21 cellular contexts compared by ENCODE assay signal in the genomic region with DNA sequence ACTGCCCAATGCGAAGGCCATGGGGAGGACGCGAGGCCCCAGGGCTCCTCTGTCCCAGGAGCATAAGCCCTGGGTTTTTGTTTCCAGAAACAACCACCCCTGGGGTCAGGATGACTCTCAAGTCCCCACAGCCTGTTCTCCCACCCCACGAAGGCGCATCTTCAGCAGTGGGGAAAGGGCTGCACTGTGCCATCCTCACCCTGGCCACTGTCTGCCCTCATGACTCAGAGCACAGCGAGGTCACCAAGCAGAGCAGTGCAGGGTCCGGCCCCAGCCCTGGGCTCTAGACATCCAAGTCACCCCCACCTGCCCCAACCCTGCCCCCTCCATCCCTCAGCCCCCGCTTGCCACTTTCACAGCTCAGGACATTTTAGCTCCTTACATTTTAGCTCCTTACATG.
"Had no signal": no experiment of that assay in that cellular context is flagged by ENCODE, and none has a peak within 500 bp of the region (broad histone marks: within the 10 kb centered on the region; RNA-seq: fewer than 3 reads in every experiment).

No MANE protein-coding gene starts in this region.

- DNase-seq: MV-4-11, NCI-H1048, NCI-H1105 treated with DMSO at 0.1 percent for 48 hours, NCI-H1417 treated with DMSO at 0.1 percent for 48 hours, NCI-H146, NCI-H1694 treated with DMSO at 0.1 percent for 48 hours, NCI-H1930, NCI-H2081, NCI-H2107, NCI-H2227 treated with DMSO at 0.1 percent for 48 hours, NCI-H524 treated with DMSO at 0.1 percent for 48 hours, NCI-H69, NCI-H774, Right ventricle myocardium superior, RPMI8226, SIG-M5 had no signal

- H3K27ac ChIP-seq: KMS-11, SJSA1, SK-N-MC had no signal

- H3K27me3 ChIP-seq: SJSA1 had no signal

- ATAC-seq: HepG2, K562 had no signal
